Comparison of ENCODE assay signal across 22 cellular contexts in the genomic region with DNA sequence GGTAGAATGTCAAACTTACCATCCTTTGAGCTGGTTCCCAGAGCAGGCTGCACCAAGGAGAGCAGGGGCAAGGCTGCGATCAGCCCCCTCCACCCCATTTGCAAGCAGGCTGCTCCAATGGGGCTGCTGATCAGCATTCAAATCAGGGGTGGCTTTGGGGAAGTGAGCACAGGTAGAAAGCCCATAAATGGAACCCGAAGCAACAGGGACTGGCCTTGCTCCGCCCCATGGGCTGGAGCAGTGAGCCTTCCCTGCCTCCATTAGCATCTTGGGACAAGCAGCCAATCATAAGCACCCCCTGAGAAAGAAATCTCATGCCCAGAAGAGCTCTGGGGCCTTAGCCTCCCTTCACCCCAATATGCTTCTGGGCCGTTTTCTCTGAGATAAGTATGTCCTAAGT. TPM values are rescaled to one million over a fixed set of nuclear protein-coding genes. Genes with fewer than 3 reads are reported as not detected.
DNase-seq lines count a peak whose midpoint lies in the region; ATAC-seq, FAIRE-seq and TF ChIP-seq lines count a peak whose summit lies in the region.
"Had no signal": no experiment of that assay in that cellular context is flagged by ENCODE, and none has a peak within 500 bp of the region (broad histone marks: within the 10 kb centered on the region; RNA-seq: fewer than 3 reads in every experiment).

No MANE protein-coding gene starts in this region.

- peaks cover 30% of the 10 kb centered on the region for H3K4me1 ChIP-seq in Caco-2
- peaks cover 6% of the 10 kb centered on the region for H3K4me1 ChIP-seq in GM23338 (ENCODE audit: insufficient read depth)
- peaks cover 12% of the 10 kb centered on the region for H3K4me1 ChIP-seq in Panc1 (ENCODE audit: control insufficient read depth, insufficient read depth, low read length)

- H3K36me3 ChIP-seq in Caco-2 (ENCODE audit: control insufficient read depth, insufficient read depth, low read length) (no peaks in the 10 kb centered on the region), GM23338 (ENCODE audit: insufficient read depth) (peaks cover 9% of the 10 kb centered on the region), Panc1 (ENCODE audit: control insufficient read depth, insufficient read depth, low read length) (peaks cover 9% of the 10 kb centered on the region)

- H3K27ac ChIP-seq in GM23338 (ENCODE audit: low read depth) (no peak overlapping the region), Panc1 (ENCODE audit: low read length) (peak overlapping the region; percentile 15; the same call in 1 of the 2 replicates)
- H3K27ac ChIP-seq: A549; BLaER1 treated with 17β-estradiol and CSF1 and Interleukin-3, amounts not matched to agents 10 nM and 100 nM; RWPE1 had no signal

- CTCF ChIA-PET in Caco-2 (lab: Charles Lee) = interaction anchor here (1.5 kb wide), 1 partner anchor 17 kb away, joined by 9 read pairs; no protein-coding TSS in a partner anchor
- CTCF ChIA-PET in Panc1 (lab: Charles Lee) = no interaction called here

- peak overlapping the region; percentile 30 for H3K4me3 Mint-ChIP-seq in Caco-2 (ENCODE audit: unreplicated experiment)
- no peak overlapping the region for H3K4me3 Mint-ChIP-seq in GM23338
- H3K4me3 Mint-ChIP-seq: CD4-positive, alpha-beta T cell had no signal

- H3K27me3 ChIP-seq in Caco-2 (replicated peaks; ENCODE audit: control insufficient read depth, insufficient read depth, low read length) = no peaks in the 10 kb centered on the region
- no peaks in the 10 kb centered on the region for H3K27me3 ChIP-seq in GM23338 (ENCODE audit: insufficient read depth)
- no peaks in the 10 kb centered on the region for H3K27me3 ChIP-seq in Panc1 (ENCODE audit: control insufficient read depth, insufficient read depth, low read length)
- H3K27me3 ChIP-seq: BLaER1 treated with 17β-estradiol and CSF1 and Interleukin-3, amounts not matched to agents 10 nM and 100 nM had no signal

- H3K9me3 Mint-ChIP-seq in Caco-2 (ENCODE audit: unreplicated experiment) (no peaks in the 10 kb centered on the region), GM23338 (no peaks in the 10 kb centered on the region)
- H3K9me3 Mint-ChIP-seq: CD4-positive, alpha-beta T cell had no signal

- no peak overlapping the region for H3K4me2 ChIP-seq in GM23338
- H3K4me2 ChIP-seq: A549; BLaER1 treated with 17β-estradiol and CSF1 and Interleukin-3, amounts not matched to agents 10 nM and 100 nM had no signal

- TF ChIP-seq CTCF in Caco-2 (IDR thresholded peaks at IDR 0.05; ENCODE audit: insufficient read depth in 1 of 2, low read depth in 1 of 2, low read length in 1 of 2, severe bottlenecking in 1 of 2, unreplicated experiment in 1 of 2) (no peak), GM23338 (conservative IDR thresholded peaks at IDR 0.05; ENCODE audit: low read depth in 2 of 2) (no peak), Panc1 (IDR thresholded peaks at IDR 0.05) (no peak)

- H3K9me3 ChIP-seq in Caco-2 (no peaks in the 10 kb centered on the region), Panc1 (ENCODE audit: control insufficient read depth, insufficient read depth, low read depth, low read length) (no peaks in the 10 kb centered on the region)
- H3K9me3 ChIP-seq: A549; BLaER1 treated with 17β-estradiol and CSF1 and Interleukin-3, amounts not matched to agents 10 nM and 100 nM had no signal

- H3K36me3 Mint-ChIP-seq in Caco-2 (ENCODE audit: insufficient read depth, unreplicated experiment) = peaks cover 8% of the 10 kb centered on the region
- H3K36me3 Mint-ChIP-seq in GM23338 (ENCODE audit: low read depth) = peaks cover 15% of the 10 kb centered on the region; the same call in 2 of the 3 replicates

- ATAC-seq in GM23338 = peak; percentile 78
- no peak for ATAC-seq in Panc1
- ATAC-seq: A549 had no signal

- DNase-seq in Caco-2 = no peak
- DNase-seq in GM23338 (ENCODE audit: low spot score) = peak; percentile 32
- DNase-seq in Panc1 (ENCODE audit: low read depth, low spot score) = no peak
- DNase-seq in islet precursor cell = peak; percentile 28
- DNase-seq in GM19239 (ENCODE audit: insufficient read length, low spot score) = no peak
- no peak for DNase-seq in activated CD4-positive, CD25-positive, alpha-beta regulatory T cell (lab: John Stamatoyannopoulos, UW)
- DNase-seq in hypothalamus (lab: John Stamatoyannopoulos, UW) = no peak
- DNase-seq: AML-193; CD4-positive, alpha-beta T cell; GOT3; HCEC 1CT; NCI-H1105 treated with DMSO at 0.1 percent for 48 hours; NCI-H1930; NCI-H2107; NCI-H524; NCI-H748 treated with DMSO at 0.1 percent for 48 hours; SHP77 had no signal

- H3K4me1 Mint-ChIP-seq in Caco-2 (ENCODE audit: low read depth, unreplicated experiment) (peaks cover 36% of the 10 kb centered on the region), GM23338 (peaks cover 33% of the 10 kb centered on the region)

- no TSS peak for BruUV-seq in Caco-2 (replicated peaks; lab: Mats Ljungman, UMichigan)
- no TSS peak for BruUV-seq in Panc1 (replicated peaks; lab: Mats Ljungman, UMichigan)

- H3K79me2 ChIP-seq in GM23338 (replicated peaks; ENCODE audit: insufficient read depth) = no peaks in the 10 kb centered on the region

- H3F3A ChIP-seq in GM23338 (replicated peaks; ENCODE audit: low read depth) = 0 out of 2 replicates have a peak, but pooled peaks cover 3% of the 10 kb centered on the region

- no peaks in the 10 kb centered on the region for H3K27me3 Mint-ChIP-seq in Caco-2 (ENCODE audit: insufficient read depth, unreplicated experiment)
- peaks cover 5% of the 10 kb centered on the region for H3K27me3 Mint-ChIP-seq in GM23338 (ENCODE audit: insufficient read depth, low read depth, poor library complexity)
- H3K27me3 Mint-ChIP-seq: CD4-positive, alpha-beta T cell had no signal

- H3K27ac Mint-ChIP-seq in Caco-2 (ENCODE audit: unreplicated experiment) = peak overlapping the region; percentile 74
- H3K27ac Mint-ChIP-seq in GM23338 = no peak overlapping the region
- H3K27ac Mint-ChIP-seq: CD4-positive, alpha-beta T cell had no signal

- FAIRE-seq in GM19239 (lab: Jason Lieb, UNC) = no peak
- FAIRE-seq: A549, G401.6 had no signal

- no peak overlapping the region for H2AFZ ChIP-seq in GM23338

- in situ Hi-C loops in Panc1 (cut with HindIII; ENCODE audit: low pct_unique_long_range_greater_than_20kb, low sequenced_read_pairs) = no loop called here

- peaks cover 9% of the 10 kb centered on the region; the same call in 1 of the 2 replicates for H4K20me1 ChIP-seq in GM23338 (replicated peaks; ENCODE audit: insufficient read depth)

- H3K9me2 ChIP-seq in GM23338 (ENCODE audit: insufficient read depth) = no peaks in the 10 kb centered on the region

- intact Hi-C loops in Caco-2 (cut with micrococcal nuclease; ENCODE audit: unreplicated experiment) (loop anchor here (5.0 kb wide), 1 partner anchor 685 kb away; no protein-coding TSS in a partner anchor), Panc1 (cut with micrococcal nuclease; ENCODE audit: unreplicated experiment) (no loop called here)

- POLR2A ChIA-PET in Caco-2 (lab: Charles Lee) = no interaction called here
- POLR2A ChIA-PET in Panc1 (lab: Charles Lee) = no interaction called here

- no peak overlapping the region for H3K4me3 ChIP-seq in Caco-2 (ENCODE audit: low read depth, low read length)
- no peak overlapping the region for H3K4me3 ChIP-seq in GM23338
- no peak overlapping the region for H3K4me3 ChIP-seq in Panc1 (ENCODE audit: low read depth in 2 of 2, low read length in 2 of 2)
- H3K4me3 ChIP-seq: A549; BLaER1 treated with 17β-estradiol and CSF1 and Interleukin-3, amounts not matched to agents 10 nM and 100 nM had no signal

TF ChIP-seq in GM23338, 12 proteins besides CTCF, POLR2A, EP300 and RAD21 (continues in another document):
- TF ChIP-seq POLR2AphosphoS5 (IDR thresholded peaks at IDR 0.05; ENCODE audit: low read depth) (no peak), ZNF114 (CRISPR knock-in tag; IDR thresholded peaks at IDR 0.05) (no peak), EZH2 (IDR thresholded peaks at IDR 0.05; ENCODE audit: low read depth, unreplicated experiment) (no peak), ZNF331 (CRISPR knock-in tag; IDR thresholded peaks at IDR 0.05; ENCODE audit: low read depth) (no peak), EZH2phosphoT487 (IDR thresholded peaks at IDR 0.05; ENCODE audit: unreplicated experiment) (no peak)
- TF ChIP-seq, protein P1, sequence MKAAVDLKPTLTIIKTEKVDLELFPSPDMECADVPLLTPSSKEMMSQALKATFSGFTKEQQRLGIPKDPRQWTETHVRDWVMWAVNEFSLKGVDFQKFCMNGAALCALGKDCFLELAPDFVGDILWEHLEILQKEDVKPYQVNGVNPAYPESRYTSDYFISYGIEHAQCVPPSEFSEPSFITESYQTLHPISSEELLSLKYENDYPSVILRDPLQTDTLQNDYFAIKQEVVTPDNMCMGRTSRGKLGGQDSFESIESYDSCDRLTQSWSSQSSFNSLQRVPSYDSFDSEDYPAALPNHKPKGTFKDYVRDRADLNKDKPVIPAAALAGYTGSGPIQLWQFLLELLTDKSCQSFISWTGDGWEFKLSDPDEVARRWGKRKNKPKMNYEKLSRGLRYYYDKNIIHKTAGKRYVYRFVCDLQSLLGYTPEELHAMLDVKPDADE (IDR thresholded peaks at IDR 0.05) = no peak

RNA-seq across cellular contexts. Expression of a gene that starts 4.0 kb away (rescaled TPM):
- total RNA-seq in Caco-2 (2022) (0.25 and 0.28 TPM in 2 replicates), Panc1 (2021; ENCODE audit: unreplicated experiment) (2.2 TPM)
- 0.03 and 0.16 TPM in 2 replicates for total RNA-seq in GM23338 (2014; rRNA removed; shearing (Covaris generic))
- not detected in 2 replicates for polyA plus RNA-seq in GM23338 (2016; fragmentation: Nextera tagmentation; extraction: Ambion mirVana)
- polyA plus RNA-seq in Panc1 (2012; ENCODE audit: insufficient read length) = 2.5 TPM
- total RNA-seq: HT-29 had no signal

RNA-seq across cellular contexts. Expression of a gene that starts 27.2 kb away (rescaled TPM):
- total RNA-seq in Caco-2 (2022) (31.3 and 32.3 TPM in 2 replicates), Panc1 (2021; ENCODE audit: unreplicated experiment) (72.7 TPM)
- total RNA-seq in GM23338 (2014; rRNA removed; shearing (Covaris generic)) = 29.7 and 39.0 TPM in 2 replicates
- 12.9 and 14.9 TPM in 2 replicates for polyA plus RNA-seq in GM23338 (2016; fragmentation: Nextera tagmentation; extraction: Ambion mirVana)
- polyA plus RNA-seq in Panc1 (2012; ENCODE audit: insufficient read length) = 29.3 TPM

Comparison
In these comparisons a context has a peak if more than half of its experiments do, and no peak if none do; other contexts are left out.
1. DNase-seq: peak in GM23338 (single experiment) and islet precursor cell (single experiment); none in Caco-2 (0 of 2), Panc1 (single experiment), GM19239 (single experiment), activated CD4-positive, CD25-positive, alpha-beta regulatory T cell (0 of 4) and hypothalamus (0 of 51).